In the genomic region with DNA sequence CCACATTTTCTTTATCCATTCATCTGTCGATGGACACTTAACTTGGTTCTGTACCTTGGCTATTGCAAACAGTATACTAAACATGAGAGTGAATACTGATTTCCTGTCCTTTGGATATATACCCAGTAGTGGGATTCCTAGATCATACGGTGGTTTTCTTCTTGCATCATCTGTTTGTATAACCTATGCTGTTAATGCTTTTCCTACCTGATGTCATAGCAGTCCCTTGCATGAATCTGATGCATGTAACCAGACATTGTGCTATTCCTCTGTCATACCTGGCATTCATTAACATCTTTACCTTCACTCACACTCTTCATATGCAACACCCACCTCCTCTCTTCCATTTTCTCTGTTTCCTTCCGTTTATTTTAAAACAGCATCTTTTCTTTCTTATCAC, we compare ENCODE assay signal across 22 cellular contexts.
DNase-seq lines count a peak whose midpoint lies in the region; ATAC-seq and TF ChIP-seq lines count a peak whose summit lies in the region.
"Had no signal": no experiment of that assay in that cellular context is flagged by ENCODE, and none has a peak within 500 bp of the region (broad histone marks: within the 10 kb centered on the region; RNA-seq: fewer than 3 reads in every experiment).

No MANE protein-coding gene starts in this region.

- H3K4me3 ChIP-seq in HEK293 (ENCODE audit: low read depth, low read length): no peak overlapping the region
- H3K4me3 ChIP-seq in ascending aorta: no peak overlapping the region
- H3K4me3 ChIP-seq in skeletal muscle tissue (ENCODE audit: low read length in 3 of 3): no peak overlapping the region
- H3K4me3 ChIP-seq: A549, GM12878, GM23248 had no signal

- H3K27ac ChIP-seq in HEK293 (ENCODE audit: extremely low read depth, low read depth, low read length) (no peak overlapping the region), ascending aorta (peak overlapping the region; percentile 69 to 82), skeletal muscle tissue (ENCODE audit: low read depth, low read length) (peak overlapping the region; percentile 1)
- H3K27ac ChIP-seq: KMS-11 had no signal

- DNase-seq in Caki2 (ENCODE audit: low read depth) (peak; percentile 23), ascending aorta (ENCODE audit: low spot score in 2 of 2) (no peak), D341Med (ENCODE audit: low spot score) (no peak), NCI-H187 (lab: John Stamatoyannopoulos, UW) (no peak)
- DNase-seq: DMS 273 treated with DMSO at 0.1 percent for 48 hours, DMS79 treated with DMSO at 0.1 percent for 48 hours, GM23248, H9, MV-4-11, NCI-H1105 treated with DMSO at 0.1 percent for 48 hours, NCI-H2081, NCI-H2171, NCI-H446, NCI-H526, OCI-M1, SHP77 had no signal

- in situ Hi-C loops in Caki2 (cut with HindIII; ENCODE audit: low pct_unique_long_range_greater_than_20kb, low sequenced_read_pairs): no loop called here

- CTCF ChIA-PET in HEK293 (lab: Yijun Ruan, JAX): no interaction called here

- H3K9me3 ChIP-seq in HEK293 (ENCODE audit: control insufficient read depth, insufficient read depth, low read depth, low read length) (no peaks in the 10 kb centered on the region), ascending aorta (no peaks in the 10 kb centered on the region), skeletal muscle tissue (ENCODE audit: control insufficient read depth in 3 of 3, low read length in 3 of 3) (no peaks in the 10 kb centered on the region)
- H3K9me3 ChIP-seq: A549 had no signal

- H3K27me3 ChIP-seq in ascending aorta (no peaks in the 10 kb centered on the region), skeletal muscle tissue (ENCODE audit: control insufficient read depth in 3 of 3, insufficient read depth in 3 of 3, low read length in 3 of 3) (no peaks in the 10 kb centered on the region)

- H3K36me3 ChIP-seq in HEK293 (ENCODE audit: control insufficient read depth in 2 of 2, insufficient read depth in 1 of 2, low read length in 2 of 2): no peaks in the 10 kb centered on the region
- no peaks in the 10 kb centered on the region for H3K36me3 ChIP-seq in ascending aorta
- no peaks in the 10 kb centered on the region for H3K36me3 ChIP-seq in skeletal muscle tissue (ENCODE audit: control insufficient read depth in 3 of 3, insufficient read depth in 3 of 3, low read length in 3 of 3)

- TF ChIP-seq CTCF in HEK293 (tag by site-specific recombination; IDR thresholded peaks at IDR 0.05): no peak
- TF ChIP-seq CTCF in ascending aorta (IDR thresholded peaks at IDR 0.05): no peak

- intact Hi-C loops in ascending aorta (cut with DNase I): no loop called here

- ATAC-seq in HG03135 (IDR thresholded peaks at IDR 0.05; ENCODE audit: unreplicated experiment): no peak
- ATAC-seq: A549, GM12878 had no signal

- H3K9ac ChIP-seq in skeletal muscle tissue (ENCODE audit: low read depth in 1 of 3, low read length in 3 of 3): no peak overlapping the region
- H3K9ac ChIP-seq: GM23248, KMS-11 had no signal

- peaks cover 9% of the 10 kb centered on the region for H3K4me1 ChIP-seq in HEK293 (ENCODE audit: control insufficient read depth, insufficient read depth, low read length)
- H3K4me1 ChIP-seq in ascending aorta: peaks cover 8 to 25% of the 10 kb centered on the region in 2 donors
- peaks cover 23 to 39% (median 38%) of the 10 kb centered on the region in 3 donors for H3K4me1 ChIP-seq in skeletal muscle tissue (ENCODE audit: control insufficient read depth in 3 of 3, insufficient read depth in 3 of 3, low read length in 3 of 3)

- POLR2A ChIA-PET in HEK293 (lab: Yijun Ruan, JAX): no interaction called here

TF ChIP-seq in HEK293, 187 proteins besides CTCF, POLR2A, EP300 and RAD21:
- no peak for TF ChIP-seq ZFP37 (tag by site-specific recombination; IDR thresholded peaks at IDR 0.05)
- no peak for TF ChIP-seq WT1 (tag by site-specific recombination; IDR thresholded peaks at IDR 0.05)
- no peak for TF ChIP-seq ZNF558 (tag by site-specific recombination; IDR thresholded peaks at IDR 0.05)
- TF ChIP-seq REPIN1 (tag by site-specific recombination; IDR thresholded peaks at IDR 0.05; ENCODE audit: low read depth): no peak
- TF ChIP-seq, protein P1, sequence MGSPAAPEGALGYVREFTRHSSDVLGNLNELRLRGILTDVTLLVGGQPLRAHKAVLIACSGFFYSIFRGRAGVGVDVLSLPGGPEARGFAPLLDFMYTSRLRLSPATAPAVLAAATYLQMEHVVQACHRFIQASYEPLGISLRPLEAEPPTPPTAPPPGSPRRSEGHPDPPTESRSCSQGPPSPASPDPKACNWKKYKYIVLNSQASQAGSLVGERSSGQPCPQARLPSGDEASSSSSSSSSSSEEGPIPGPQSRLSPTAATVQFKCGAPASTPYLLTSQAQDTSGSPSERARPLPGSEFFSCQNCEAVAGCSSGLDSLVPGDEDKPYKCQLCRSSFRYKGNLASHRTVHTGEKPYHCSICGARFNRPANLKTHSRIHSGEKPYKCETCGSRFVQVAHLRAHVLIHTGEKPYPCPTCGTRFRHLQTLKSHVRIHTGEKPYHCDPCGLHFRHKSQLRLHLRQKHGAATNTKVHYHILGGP (tag by site-specific recombination; IDR thresholded peaks at IDR 0.05): peak; percentile 39; the same call in 1 of the 2 replicates
- TF ChIP-seq ZNF621 (tag by site-specific recombination; IDR thresholded peaks at IDR 0.05): no peak
- TF ChIP-seq ZNF629 (tag by site-specific recombination; IDR thresholded peaks at IDR 0.05): peak; percentile 62; the same call in 1 of the 2 replicates
- no peak for TF ChIP-seq ZNF24 (tag by site-specific recombination; IDR thresholded peaks at IDR 0.05)
- TF ChIP-seq, protein P2, sequence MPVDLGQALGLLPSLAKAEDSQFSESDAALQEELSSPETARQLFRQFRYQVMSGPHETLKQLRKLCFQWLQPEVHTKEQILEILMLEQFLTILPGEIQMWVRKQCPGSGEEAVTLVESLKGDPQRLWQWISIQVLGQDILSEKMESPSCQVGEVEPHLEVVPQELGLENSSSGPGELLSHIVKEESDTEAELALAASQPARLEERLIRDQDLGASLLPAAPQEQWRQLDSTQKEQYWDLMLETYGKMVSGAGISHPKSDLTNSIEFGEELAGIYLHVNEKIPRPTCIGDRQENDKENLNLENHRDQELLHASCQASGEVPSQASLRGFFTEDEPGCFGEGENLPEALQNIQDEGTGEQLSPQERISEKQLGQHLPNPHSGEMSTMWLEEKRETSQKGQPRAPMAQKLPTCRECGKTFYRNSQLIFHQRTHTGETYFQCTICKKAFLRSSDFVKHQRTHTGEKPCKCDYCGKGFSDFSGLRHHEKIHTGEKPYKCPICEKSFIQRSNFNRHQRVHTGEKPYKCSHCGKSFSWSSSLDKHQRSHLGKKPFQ (tag by site-specific recombination; IDR thresholded peaks at IDR 0.05): no peak
- no peak for TF ChIP-seq ZNF354C (tag by site-specific recombination; IDR thresholded peaks at IDR 0.05; ENCODE audit: borderline replicate concordance, low read depth)
TF ChIP-seq in HEK293: peak in this region for 2.
